ENCODE assay signal across 10 cellular contexts in the genomic region with DNA sequence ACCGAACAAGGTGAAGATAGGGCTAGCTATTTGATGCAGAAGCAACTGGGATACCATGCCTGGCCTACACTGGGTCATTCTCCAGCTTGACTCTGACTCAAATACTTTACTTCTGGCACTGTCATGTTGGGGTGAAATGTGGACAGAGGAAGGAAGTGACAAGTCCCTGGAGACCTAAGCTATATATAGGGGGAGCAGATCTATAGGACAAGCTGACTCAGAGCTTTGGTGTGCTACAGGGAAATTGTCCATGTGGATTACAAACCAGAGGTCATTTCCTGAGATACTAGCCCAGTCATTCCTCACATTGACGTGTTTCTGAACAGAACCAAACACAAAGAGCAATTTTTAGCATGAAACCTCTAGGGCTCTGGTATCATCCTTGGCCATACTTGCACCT.
DNase-seq lines count a peak whose midpoint lies in the region; ATAC-seq and TF ChIP-seq lines count a peak whose summit lies in the region.
"Had no signal": no experiment of that assay in that cellular context is flagged by ENCODE, and none has a peak within 500 bp of the region (broad histone marks: within the 10 kb centered on the region; RNA-seq: fewer than 3 reads in every experiment).

No MANE protein-coding gene starts in this region.

- peaks cover 3% of the 10 kb centered on the region for H3K9me3 Mint-ChIP-seq in activated B cell treated with CpG ODN at 0.5 μM for 24 hours
- H3K9me3 Mint-ChIP-seq in nephron = no peaks in the 10 kb centered on the region

- H3K4me3 Mint-ChIP-seq in activated B cell treated with CpG ODN at 0.5 μM for 24 hours = no peak overlapping the region
- no peak overlapping the region for H3K4me3 Mint-ChIP-seq in nephron
- H3K4me3 Mint-ChIP-seq: activated naive CD4-positive, alpha-beta T cell treated with anti-CD3 and anti-CD28 coated beads, Interleukin-2, amount 10 ng/mL, durations not matched to agents 7 days and 5 days had no signal

- DNase-seq in activated B cell treated with CpG ODN at 0.5 μM for 24 hours (no peak), left lobe of liver (ENCODE audit: low spot score) (no peak)
- no peak for DNase-seq in stimulated activated CD4-positive, alpha-beta T cell treated with anti-CD3 and anti-CD28 coated beads, Interleukin-4, amount 100 ng/mL, for 1 hour
- no peak for DNase-seq in activated effector memory CD4-positive, alpha-beta T cell treated with Interleukin-2 at 50 U/mL for 16 hours
- DNase-seq: activated naive CD4-positive, alpha-beta T cell treated with anti-CD3 and anti-CD28 coated beads, Interleukin-2, amount 10 ng/mL, durations not matched to agents 7 days and 5 days; NCI-H1048 had no signal

- intact Hi-C loops in activated B cell treated with CpG ODN at 0.5 μM for 24 hours (cut with micrococcal nuclease) = no loop called here

- no peak overlapping the region for H3K27ac Mint-ChIP-seq in activated B cell treated with CpG ODN at 0.5 μM for 24 hours
- peak overlapping the region; percentile 36 to 66 (median 41) for H3K27ac Mint-ChIP-seq in nephron
- H3K27ac Mint-ChIP-seq: activated naive CD4-positive, alpha-beta T cell treated with anti-CD3 and anti-CD28 coated beads, Interleukin-2, amount 10 ng/mL, durations not matched to agents 7 days and 5 days had no signal

- no peaks in the 10 kb centered on the region for H3K27me3 Mint-ChIP-seq in activated B cell treated with CpG ODN at 0.5 μM for 24 hours
- no peaks in the 10 kb centered on the region for H3K27me3 Mint-ChIP-seq in nephron (ENCODE audit: low read depth)
- H3K27me3 Mint-ChIP-seq: activated naive CD4-positive, alpha-beta T cell treated with anti-CD3 and anti-CD28 coated beads, Interleukin-2, amount 10 ng/mL, durations not matched to agents 7 days and 5 days had no signal

- TF ChIP-seq CTCF in activated B cell treated with CpG ODN at 0.5 μM for 24 hours (IDR thresholded peaks at IDR 0.05) (no peak), nephron (IDR thresholded peaks at IDR 0.05; ENCODE audit: unreplicated experiment in 3 of 3) (no peak)

- CTCF ChIA-PET in activated B cell treated with CpG ODN at 0.5 μM for 24 hours (lab: Charles Lee) = no interaction called here

- H3K4me1 Mint-ChIP-seq in activated B cell treated with CpG ODN at 0.5 μM for 24 hours (peaks cover 15% of the 10 kb centered on the region), nephron (no peaks in the 10 kb centered on the region)
- H3K4me1 Mint-ChIP-seq: activated naive CD4-positive, alpha-beta T cell treated with anti-CD3 and anti-CD28 coated beads, Interleukin-2, amount 10 ng/mL, durations not matched to agents 7 days and 5 days had no signal

- POLR2A ChIA-PET in activated B cell treated with CpG ODN at 0.5 μM for 24 hours (lab: Charles Lee) = no interaction called here

- H3K36me3 Mint-ChIP-seq in activated B cell treated with CpG ODN at 0.5 μM for 24 hours (ENCODE audit: low read depth) (no peaks in the 10 kb centered on the region), nephron (ENCODE audit: low read depth) (no peaks in the 10 kb centered on the region)
- H3K36me3 Mint-ChIP-seq: activated naive CD4-positive, alpha-beta T cell treated with anti-CD3 and anti-CD28 coated beads, Interleukin-2, amount 10 ng/mL, durations not matched to agents 7 days and 5 days had no signal

- ATAC-seq in GM18907 (IDR thresholded peaks at IDR 0.05; ENCODE audit: unreplicated experiment) (peak; percentile 76), HG03378 (IDR thresholded peaks at IDR 0.05; ENCODE audit: unreplicated experiment) (peak; percentile 77), activated B cell treated with CpG ODN at 0.5 μM for 24 hours (ENCODE audit: low read depth) (peak; percentile 40), left lobe of liver (no peak), GM19452 (IDR thresholded peaks at IDR 0.05; ENCODE audit: unreplicated experiment) (no peak)

Comparison
In these comparisons a context has a peak if more than half of its experiments do, and no peak if none do; other contexts are left out.
1. ATAC-seq: peak in GM18907 (single experiment), HG03378 (single experiment) and activated B cell treated with CpG ODN at 0.5 μM for 24 hours (single experiment); none in left lobe of liver (single experiment) and GM19452 (single experiment).